ENCODE assay signal across 25 cellular contexts in the genomic region with DNA sequence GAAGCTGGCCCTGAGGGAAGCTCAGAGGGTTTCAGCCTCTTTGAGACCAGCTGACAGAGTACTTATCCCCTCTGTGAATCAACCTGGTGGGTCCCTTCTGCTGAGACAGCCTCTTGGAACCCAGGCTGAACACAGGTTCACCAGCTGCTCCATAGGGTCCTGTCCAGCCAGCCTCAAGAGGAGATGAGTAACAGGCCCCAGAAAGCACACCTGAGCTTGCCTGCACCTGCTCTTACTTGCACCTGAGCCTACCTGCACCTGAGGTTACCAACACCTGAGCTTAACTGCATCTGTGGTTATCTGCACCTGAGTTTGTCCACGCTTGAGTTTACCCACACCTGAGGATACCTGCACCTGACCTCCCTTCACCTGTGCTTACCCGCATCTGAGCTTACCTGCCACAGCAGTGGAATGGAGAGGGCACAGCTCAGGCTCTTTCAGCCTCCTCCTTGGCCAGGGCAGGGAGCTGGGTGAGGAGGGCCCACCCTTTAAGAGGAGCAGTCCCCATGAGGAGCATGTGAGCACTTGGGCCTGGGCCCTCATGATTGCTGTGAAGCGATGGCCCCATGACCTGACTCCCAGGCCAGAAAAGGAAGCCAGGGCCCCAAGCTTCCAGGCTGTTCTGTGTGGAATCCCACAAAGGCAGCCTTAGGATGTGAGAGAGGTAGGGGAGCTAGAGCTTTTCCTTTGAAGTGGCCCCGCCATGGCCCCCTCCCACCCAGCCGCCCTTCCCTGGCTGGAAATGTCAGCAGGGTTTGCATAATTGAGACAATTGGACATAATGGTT. TPM values are rescaled to one million over a fixed set of nuclear protein-coding genes. Genes with fewer than 3 reads are reported as not detected.
DNase-seq lines count a peak whose midpoint lies in the region; ATAC-seq and TF ChIP-seq lines count a peak whose summit lies in the region.
"Had no signal": no experiment of that assay in that cellular context is flagged by ENCODE, and none has a peak within 500 bp of the region (broad histone marks: within the 10 kb centered on the region; RNA-seq: fewer than 3 reads in every experiment).

A gene (minus strand): TSS at position 464 of the 787 bp plus-strand sequence. CDS start 20,370 bp downstream, outside the sequence.

- no peaks in the 10 kb centered on the region for H3F3A ChIP-seq in GM23338 (replicated peaks; ENCODE audit: low read depth)

- no peak for TF ChIP-seq POLR2A in esophagus muscularis mucosa (IDR thresholded peaks at IDR 0.05; ENCODE audit: low read depth)

- CTCF ChIA-PET in Caco-2 (lab: Charles Lee): interaction anchor here (0.9 kb wide), 1 partner anchor 28 kb away, joined by 3 read pairs; no protein-coding TSS in a partner anchor

- H3K9me3 Mint-ChIP-seq in GM23338 (no peaks in the 10 kb centered on the region), Caco-2 (ENCODE audit: unreplicated experiment) (no peaks in the 10 kb centered on the region)
- H3K9me3 Mint-ChIP-seq: activated CD8-positive, alpha-beta T cell treated with anti-CD3 and anti-CD28 coated beads for 36 hours; activated naive CD8-positive, alpha-beta T cell treated with anti-CD3 and anti-CD28 coated beads for 36 hours; activated T-cell treated with anti-CD3 and anti-CD28 coated beads, Interleukin-2, amount 50 U/mL, for 72 hours; mesothelial cell of epicardium; T-helper 2 cell treated with Interferon-gamma antibody and Interleukin-4, amounts not matched to agents 5 μg/mL and 100 μg/mL, for 36 hours had no signal

- H3K36me3 Mint-ChIP-seq in GM23338 (ENCODE audit: low read depth) (no peaks in the 10 kb centered on the region), Caco-2 (ENCODE audit: insufficient read depth, unreplicated experiment) (no peaks in the 10 kb centered on the region)
- H3K36me3 Mint-ChIP-seq: activated naive CD8-positive, alpha-beta T cell treated with anti-CD3 and anti-CD28 coated beads for 36 hours; mesothelial cell of epicardium had no signal

- H3K27ac Mint-ChIP-seq in GM23338: no peak within 1 kb of the TSS
- H3K27ac Mint-ChIP-seq in Caco-2 (ENCODE audit: unreplicated experiment): no peak within 1 kb of the TSS
- H3K27ac Mint-ChIP-seq: activated CD8-positive, alpha-beta T cell treated with anti-CD3 and anti-CD28 coated beads for 36 hours; activated naive CD8-positive, alpha-beta T cell treated with anti-CD3 and anti-CD28 coated beads for 36 hours; activated T-cell treated with anti-CD3 and anti-CD28 coated beads, Interleukin-2, amount 50 U/mL, for 72 hours; mesothelial cell of epicardium; T-helper 2 cell treated with Interferon-gamma antibody and Interleukin-4, amounts not matched to agents 5 μg/mL and 100 μg/mL, for 36 hours had no signal

- peaks cover 8% of the 10 kb centered on the region for H3K27me3 Mint-ChIP-seq in GM23338 (ENCODE audit: insufficient read depth, low read depth, poor library complexity)
- no peaks in the 10 kb centered on the region for H3K27me3 Mint-ChIP-seq in Caco-2 (ENCODE audit: insufficient read depth, unreplicated experiment)
- H3K27me3 Mint-ChIP-seq: activated naive CD8-positive, alpha-beta T cell treated with anti-CD3 and anti-CD28 coated beads for 36 hours had no signal

- H3K36me3 ChIP-seq in GM23338 (ENCODE audit: insufficient read depth) (no peaks in the 10 kb centered on the region), esophagus muscularis mucosa (no peaks in the 10 kb centered on the region), osteoblast (ENCODE audit: insufficient read depth, low read length) (no peaks in the 10 kb centered on the region), Caco-2 (ENCODE audit: control insufficient read depth, insufficient read depth, low read length) (no peaks in the 10 kb centered on the region)
- H3K36me3 ChIP-seq: gastroesophageal sphincter, tibial nerve had no signal

- no peaks in the 10 kb centered on the region for H3K9me3 ChIP-seq in esophagus muscularis mucosa
- H3K9me3 ChIP-seq in osteoblast (ENCODE audit: low read depth, low read length): no peaks in the 10 kb centered on the region
- no peaks in the 10 kb centered on the region for H3K9me3 ChIP-seq in Caco-2
- H3K9me3 ChIP-seq: body of pancreas, gastroesophageal sphincter, SK-N-SH, tibial nerve had no signal

- H4K20me1 ChIP-seq in GM23338 (replicated peaks; ENCODE audit: insufficient read depth): no peaks in the 10 kb centered on the region
- H4K20me1 ChIP-seq in osteoblast (ENCODE audit: insufficient read depth, low read length): no peaks in the 10 kb centered on the region

- H2AFZ ChIP-seq in GM23338 (peak within 1 kb of the TSS; percentile 74), osteoblast (ENCODE audit: low read length) (no peak within 1 kb of the TSS)

- H3K27ac ChIP-seq in GM23338 (ENCODE audit: low read depth) (no peak within 1 kb of the TSS), esophagus muscularis mucosa (replicated peaks in 1 of 4) (no peak within 1 kb of the TSS), osteoblast (ENCODE audit: low read depth, low read length) (no peak within 1 kb of the TSS)
- H3K27ac ChIP-seq: body of pancreas, gastroesophageal sphincter, tibial nerve had no signal

- no peak for DNase-seq in GM23338 (ENCODE audit: low spot score)
- peak; percentile 15 for DNase-seq in RPMI8226
- DNase-seq in esophagus muscularis mucosa (ENCODE audit: extremely low spot score): peak; percentile 70
- peak; percentile 50 for DNase-seq in osteoblast (ENCODE audit: insufficient read length, low spot score, missing footprints)
- no peak for DNase-seq in NCI-H2196 treated with DMSO at 0.1 percent for 48 hours (lab: John Stamatoyannopoulos, UW; ENCODE audit: unreplicated experiment)
- DNase-seq in Caco-2: no peak
- DNase-seq: activated CD4-positive, CD25-positive, alpha-beta regulatory T cell; activated CD8-positive, alpha-beta T cell treated with anti-CD3 and anti-CD28 coated beads for 36 hours; activated naive CD8-positive, alpha-beta T cell treated with anti-CD3 and anti-CD28 coated beads for 36 hours; activated T-cell treated with anti-CD3 and anti-CD28 coated beads, Interleukin-2, amount 50 U/mL, for 72 hours; AML-193; body of pancreas; Calu3; GOT3; left cardiac atrium; NCI-H1436; NCI-H2227 treated with DMSO at 0.1 percent for 48 hours had no signal

- TF ChIP-seq CTCF in GM23338 (conservative IDR thresholded peaks at IDR 0.05; ENCODE audit: low read depth in 2 of 2) (no peak), esophagus muscularis mucosa (IDR thresholded peaks at IDR 0.05) (no peak), osteoblast (IDR thresholded peaks at IDR 0.05; ENCODE audit: extremely low read depth, low read depth, low read length) (no peak), Caco-2 (IDR thresholded peaks at IDR 0.05; ENCODE audit: insufficient read depth in 1 of 2, low read depth in 1 of 2, low read length in 1 of 2, severe bottlenecking in 1 of 2, unreplicated experiment in 1 of 2) (no peak)

- POLR2A ChIA-PET in Caco-2 (lab: Charles Lee): no interaction called here

- WGBS in esophagus muscularis mucosa: 90% methylated on average over 3 of the region's 5 CpGs

- no peaks in the 10 kb centered on the region for H3K9me2 ChIP-seq in GM23338 (ENCODE audit: insufficient read depth)
- H3K9me2 ChIP-seq: SK-N-SH had no signal

- no peaks in the 10 kb centered on the region for H3K27me3 ChIP-seq in GM23338 (ENCODE audit: insufficient read depth)
- H3K27me3 ChIP-seq in esophagus muscularis mucosa: peaks cover 0 to 6% (median 0%) of the 10 kb centered on the region in 4 donors
- H3K27me3 ChIP-seq in osteoblast (ENCODE audit: insufficient read depth, low read length): peaks cover 11% of the 10 kb centered on the region
- H3K27me3 ChIP-seq in Caco-2 (replicated peaks; ENCODE audit: control insufficient read depth, insufficient read depth, low read length): no peaks in the 10 kb centered on the region
- H3K27me3 ChIP-seq: body of pancreas, tibial nerve had no signal

- H3K4me1 ChIP-seq in GM23338 (ENCODE audit: insufficient read depth): peaks cover 19% of the 10 kb centered on the region
- H3K4me1 ChIP-seq in esophagus muscularis mucosa: no peaks in the 10 kb centered on the region
- H3K4me1 ChIP-seq in osteoblast (ENCODE audit: insufficient read depth, low read length): peaks cover 6% of the 10 kb centered on the region
- H3K4me1 ChIP-seq in Caco-2: no peaks in the 10 kb centered on the region
- H3K4me1 ChIP-seq: gastroesophageal sphincter had no signal

- H3K4me1 Mint-ChIP-seq in GM23338 (peaks cover 20% of the 10 kb centered on the region), Caco-2 (ENCODE audit: low read depth, unreplicated experiment) (peaks cover 14% of the 10 kb centered on the region)
- H3K4me1 Mint-ChIP-seq: activated naive CD8-positive, alpha-beta T cell treated with anti-CD3 and anti-CD28 coated beads for 36 hours had no signal

- no peak within 1 kb of the TSS for H3K4me3 ChIP-seq in GM23338
- H3K4me3 ChIP-seq in esophagus muscularis mucosa: no peak within 1 kb of the TSS
- no peak within 1 kb of the TSS for H3K4me3 ChIP-seq in osteoblast (ENCODE audit: insufficient read depth, low read length)
- no peak within 1 kb of the TSS for H3K4me3 ChIP-seq in Caco-2 (ENCODE audit: low read depth, low read length)
- H3K4me3 ChIP-seq: body of pancreas, gastroesophageal sphincter, tibial nerve had no signal

- intact Hi-C loops in esophagus muscularis mucosa (cut with DNase I) (no loop called here), Caco-2 (cut with micrococcal nuclease; ENCODE audit: unreplicated experiment) (no loop called here)

- no peak for TF ChIP-seq EP300 in esophagus muscularis mucosa (IDR thresholded peaks at IDR 0.05)

- ATAC-seq in GM23338 (peak; percentile 24), HG03432 (IDR thresholded peaks at IDR 0.05; ENCODE audit: unreplicated experiment) (no peak)
- ATAC-seq: activated CD8-positive, alpha-beta T cell treated with anti-CD3 and anti-CD28 coated beads for 36 hours; activated T-cell treated with anti-CD3 and anti-CD28 coated beads, Interleukin-2, amount 50 U/mL, for 72 hours; body of pancreas; gastroesophageal sphincter; HepG2; left cardiac atrium had no signal

- BruUV-seq in Caco-2 (replicated peaks; lab: Mats Ljungman, UMichigan): no TSS peak

- no peak within 1 kb of the TSS for H3K4me2 ChIP-seq in GM23338
- no peak within 1 kb of the TSS for H3K4me2 ChIP-seq in osteoblast (ENCODE audit: insufficient read depth, low read length)
- H3K4me2 ChIP-seq: SK-N-SH had no signal

- H3K4me3 Mint-ChIP-seq in GM23338 (no peak within 1 kb of the TSS), Caco-2 (ENCODE audit: unreplicated experiment) (no peak within 1 kb of the TSS)
- H3K4me3 Mint-ChIP-seq: activated CD8-positive, alpha-beta T cell treated with anti-CD3 and anti-CD28 coated beads for 36 hours; activated naive CD8-positive, alpha-beta T cell treated with anti-CD3 and anti-CD28 coated beads for 36 hours; activated T-cell treated with anti-CD3 and anti-CD28 coated beads, Interleukin-2, amount 50 U/mL, for 72 hours; mesothelial cell of epicardium; T-helper 2 cell treated with Interferon-gamma antibody and Interleukin-4, amounts not matched to agents 5 μg/mL and 100 μg/mL, for 36 hours had no signal

- H3K79me2 ChIP-seq in GM23338 (replicated peaks; ENCODE audit: insufficient read depth) (no peaks in the 10 kb centered on the region), osteoblast (ENCODE audit: insufficient read depth, low read length) (no peaks in the 10 kb centered on the region)

RNA-seq across cellular contexts. Expression of the gene that starts here (rescaled TPM):
- not detected in 2 replicates for total RNA-seq in GM23338 (2014; rRNA removed; shearing (Covaris generic))
- polyA plus RNA-seq in GM23338 (2016; fragmentation: Nextera tagmentation; extraction: Ambion mirVana): 0.17 and 0.19 TPM in 2 replicates
- total RNA-seq in esophagus muscularis mucosa (not detected), osteoblast (under 0.01 TPM in 1 of 2 replicates, not detected in the other), Caco-2 (2022) (not detected in 2 replicates)
- total RNA-seq: activated CD8-positive, alpha-beta T cell treated with anti-CD3 and anti-CD28 coated beads for 36 hours; activated naive CD8-positive, alpha-beta T cell treated with anti-CD3 and anti-CD28 coated beads for 36 hours; activated T-cell treated with anti-CD3 and anti-CD28 coated beads, Interleukin-2, amount 50 U/mL, for 72 hours; body of pancreas; Calu3; gastroesophageal sphincter; HepG2; mesothelial cell of epicardium; renal cortical epithelial cell; tibial nerve had no signal
- polyA plus RNA-seq: HepG2, SK-N-SH had no signal

Comparison
In these comparisons a context has a peak if more than half of its experiments do, and no peak if none do; other contexts are left out.
1. Peak in ATAC-seq in GM23338; RNA of the gene not detected or under 1 TPM.
2. Peak in DNase-seq in esophagus muscularis mucosa; RNA of the gene not detected or under 1 TPM.
3. Peak in DNase-seq in osteoblast; RNA of the gene not detected or under 1 TPM.